8 cellular contexts compared by ENCODE assay signal in genomic region chr22:26512149-26512793, GRCh38.
DNase-seq lines count a peak whose midpoint lies in the region; ATAC-seq lines count a peak whose summit lies in the region.

TFIP11 (minus strand) TSS chr22:26512473; CDS start chr22:26510272, 2,201 bp downstream.

- DNase-seq in AML-193 (lab: John Stamatoyannopoulos, UW) = peak; percentile 64 to 74
- peak; percentile 57 to 83 for DNase-seq in NCI-H526 (lab: John Stamatoyannopoulos, UW)
- DNase-seq in activated CD4-positive, alpha-beta T cell treated with anti-CD3 and anti-CD28 coated beads for 48 hours = peak; percentile 96
- DNase-seq in kidney glomerular epithelial cell (lab: John Stamatoyannopoulos, UW) = peak; percentile 75
- DNase-seq in stimulated activated CD4-positive, alpha-beta T cell treated with anti-CD3 and anti-CD28 coated beads, Interleukin-15, amount 100 ng/mL, for 48 hours (ENCODE audit: low read depth in 2 of 2) = peak; percentile 84 to 89

- ATAC-seq in GM19043 (IDR thresholded peaks at IDR 0.05; ENCODE audit: low read depth, unreplicated experiment) (peak; percentile 88), HG03432 (IDR thresholded peaks at IDR 0.05; ENCODE audit: unreplicated experiment) (peak; percentile 96)

- H3K27ac ChIP-seq in cingulate gyrus (ENCODE audit: low read depth, low read length) = peak within 1 kb of the TSS; percentile 69

Comparison
In these comparisons a context has a peak if more than half of its experiments do, and no peak if none do; other contexts are left out.
1. Peak in every context shown above with its lines: DNase-seq, ATAC-seq and H3K27ac ChIP-seq.